In the genomic region with DNA sequence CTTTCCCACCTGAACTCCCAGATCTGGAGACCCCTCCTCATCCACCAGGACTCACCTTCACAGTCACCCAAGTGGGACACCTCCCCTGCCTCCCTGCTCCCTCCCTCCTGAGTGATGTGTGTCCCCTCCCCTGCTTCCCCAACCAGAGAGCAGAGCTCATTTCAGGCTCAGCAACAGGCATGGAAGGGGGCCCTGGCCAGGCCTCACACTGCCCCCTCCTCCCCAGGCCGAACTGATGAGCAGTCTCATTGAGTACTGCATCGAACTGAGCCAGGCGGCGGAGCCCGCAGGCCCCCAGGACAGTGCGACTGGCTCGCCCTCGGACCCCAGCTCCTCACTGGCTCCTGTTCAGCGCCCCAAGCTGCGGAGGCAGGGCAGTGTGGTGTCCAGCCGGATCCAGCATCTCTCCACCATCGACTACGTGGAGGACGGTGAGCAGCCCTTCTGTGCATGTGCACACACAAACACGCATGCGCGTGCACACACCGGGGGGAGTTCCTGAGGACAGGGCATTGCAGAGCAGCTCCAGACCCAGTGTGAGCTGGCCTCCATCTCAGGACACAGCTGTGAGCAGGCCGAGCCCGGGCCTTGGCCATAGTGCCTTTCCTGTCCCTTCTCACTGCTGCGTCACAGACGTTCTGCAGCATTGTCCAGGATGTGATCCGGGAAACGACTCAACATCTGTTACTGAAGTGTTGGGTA, we compare ENCODE assay signal across 21 cellular contexts. TPM values are rescaled to one million over a fixed set of nuclear protein-coding genes. Genes with fewer than 3 reads are reported as not detected.
A peak's percentile ranks its signal among the peaks of the same experiment; 100 is the strongest.
DNase-seq lines count a peak whose midpoint lies in the region; ATAC-seq and TF ChIP-seq lines count a peak whose summit lies in the region.
"Had no signal": no experiment of that assay in that cellular context is flagged by ENCODE, and none has a peak within 500 bp of the region (broad histone marks: within the 10 kb centered on the region; RNA-seq: fewer than 3 reads in every experiment).

No MANE protein-coding gene starts in this region.

- H3K27ac ChIP-seq in Karpas-422 (ENCODE audit: low read length) (peak overlapping the region; percentile 95), right lobe of liver (no peak overlapping the region), suprapubic skin (peak overlapping the region; percentile 46)
- H3K27ac ChIP-seq: KMS-11, neural progenitor cell had no signal

- no peaks in the 10 kb centered on the region for H4K20me1 ChIP-seq in Karpas-422 (ENCODE audit: insufficient read depth, low read depth, low read length)

- H3K27me3 ChIP-seq in Karpas-422 (ENCODE audit: low read length) (no peaks in the 10 kb centered on the region), right lobe of liver (no peaks in the 10 kb centered on the region), suprapubic skin (no peaks in the 10 kb centered on the region)
- H3K27me3 ChIP-seq: neural progenitor cell had no signal

- H3K4me2 ChIP-seq in Karpas-422 (ENCODE audit: low read depth, low read length, poor library complexity, severe bottlenecking) = peak overlapping the region; percentile 60
- H3K4me2 ChIP-seq: KMS-11, neural progenitor cell had no signal

- peak overlapping the region; percentile 63 for H3K9ac ChIP-seq in Karpas-422 (ENCODE audit: low read length)
- H3K9ac ChIP-seq: KMS-11, neural progenitor cell had no signal

- WGBS in right lobe of liver (ENCODE audit: insufficient coverage, low coverage, low lambda C conversion rate, missing lambda C conversion rate) = 100% methylated on average over 8 of the region's 24 CpGs
- WGBS in suprapubic skin = 89% methylated on average over 13 of the region's 24 CpGs

- H3K9me3 ChIP-seq in Karpas-422 (ENCODE audit: low read length) (no peaks in the 10 kb centered on the region), right lobe of liver (no peaks in the 10 kb centered on the region), suprapubic skin (no peaks in the 10 kb centered on the region)
- H3K9me3 ChIP-seq: HAP-1 had no signal

- no peak for TF ChIP-seq CTCF in right lobe of liver (IDR thresholded peaks at IDR 0.05)
- TF ChIP-seq CTCF in suprapubic skin (IDR thresholded peaks at IDR 0.05) = no peak

- intact Hi-C loops in right lobe of liver (cut with DNase I) = no loop called here

- TF ChIP-seq POLR2A in right lobe of liver (IDR thresholded peaks at IDR 0.05) (no peak), suprapubic skin (IDR thresholded peaks at IDR 0.05) (no peak)

- DNase-seq in Karpas-422 (no peak), dermis microvascular lymphatic vessel endothelial cell (ENCODE audit: low read depth in 2 of 2) (peak; percentile 65 to 84), right lobe of liver (peak in 1 of 3 donors; percentile 55), suprapubic skin (ENCODE audit: low spot score in 2 of 2) (no peak), SHP77 treated with DMSO at 0.1 percent for 48 hours (lab: John Stamatoyannopoulos, UW) (no peak), NCI-H128 (lab: John Stamatoyannopoulos, UW; ENCODE audit: unreplicated experiment) (no peak)
- DNase-seq in stimulated activated CD4-positive, alpha-beta T cell treated with anti-CD3 and anti-CD28 coated beads, Interleukin-2, amount 100 ng/mL, for 24 hours = no peak
- DNase-seq: activated CD8-positive, alpha-beta memory T cell treated with anti-CD3 and anti-CD28 coated beads, Interleukin-2, amount 10 ng/mL, durations not matched to agents 7 days and 5 days; central memory CD4-positive, alpha-beta T cell; effector CD8-positive, alpha-beta T cell; EL; islet precursor cell; NCI-H1092 treated with DMSO at 0.1 percent for 48 hours; NCI-H524; T-helper 2 cell had no signal

- no peaks in the 10 kb centered on the region for H3K79me2 ChIP-seq in Karpas-422 (ENCODE audit: low read length)

- H3K4me1 ChIP-seq in Karpas-422 (ENCODE audit: low read length) (peaks cover 48% of the 10 kb centered on the region), right lobe of liver (peaks cover 0 to 12% (median 0%) of the 10 kb centered on the region in 4 donors), suprapubic skin (peaks cover 7% of the 10 kb centered on the region)
- H3K4me1 ChIP-seq: HAP-1, neural progenitor cell had no signal

- TF ChIP-seq EP300 in suprapubic skin (IDR thresholded peaks at IDR 0.05) = no peak

- H2AFZ ChIP-seq in Karpas-422 (ENCODE audit: low read length) = no peak overlapping the region
- H2AFZ ChIP-seq: neural progenitor cell had no signal

- ATAC-seq in right lobe of liver = peak in 3 of 4 donors; percentile 23 to 40 (median 36)
- ATAC-seq: activated CD4-positive, CD25-positive, alpha-beta regulatory T cell treated with anti-CD3 and anti-CD28 coated beads, Interleukin-2, amount 50 U/mL, for 24 hours; activated CD8-positive, alpha-beta memory T cell treated with anti-CD3 and anti-CD28 coated beads, Interleukin-2, amount 10 ng/mL, durations not matched to agents 7 days and 5 days; stimulated activated effector memory CD8-positive, alpha-beta T cell treated with anti-CD3 and anti-CD28 coated beads, Interleukin-12 subunit alpha, Interleukin-12 subunit beta, amount 100 ng/mL, for 72 hours had no signal

- peaks cover 18% of the 10 kb centered on the region; the same call in 1 of the 2 replicates for H3K36me3 ChIP-seq in Karpas-422 (ENCODE audit: insufficient read depth, low read length)
- H3K36me3 ChIP-seq in right lobe of liver = peaks cover 0 to 33% (median 9%) of the 10 kb centered on the region in 4 donors
- peaks cover 95% of the 10 kb centered on the region for H3K36me3 ChIP-seq in suprapubic skin
- H3K36me3 ChIP-seq: neural progenitor cell had no signal

- H3K9me2 ChIP-seq in Karpas-422 (replicated peaks; ENCODE audit: insufficient read depth, low read length) = no peaks in the 10 kb centered on the region

- H3K4me3 ChIP-seq in Karpas-422 (ENCODE audit: low read length) = no peak overlapping the region
- H3K4me3 ChIP-seq in right lobe of liver = no peak overlapping the region
- H3K4me3 ChIP-seq in suprapubic skin = no peak overlapping the region
- H3K4me3 ChIP-seq: HAP-1, neural progenitor cell had no signal

RNA-seq across cellular contexts. Expression of a gene that starts 17.8 kb away (rescaled TPM):
- total RNA-seq in Karpas-422 (2014; rRNA removed; shearing (Covaris generic); ENCODE audit: low replicate concordance) = 36.5 and 74.7 TPM in 2 replicates
- total RNA-seq in dermis microvascular lymphatic vessel endothelial cell (23.7 and 88.5 TPM in 2 replicates), right lobe of liver (1,000 to 10,000 TPM in 2 of 6 experiments, 100 to 1,000 TPM in 4; 202 to 1,225 (median 767) TPM), suprapubic skin (1,000 to 10,000 TPM in 1 of 4 donors, 100 to 1,000 TPM in 3; 336 to 2,041 (median 481) TPM)

RNA-seq across cellular contexts. Expression of a gene that starts 18.4 kb away (rescaled TPM):
- 48.5 and 102 TPM in 2 replicates for total RNA-seq in Karpas-422 (2014; rRNA removed; shearing (Covaris generic); ENCODE audit: low replicate concordance)
- 75.4 and 85.1 TPM in 2 replicates for total RNA-seq in dermis microvascular lymphatic vessel endothelial cell
- 10 to 100 TPM in 4 of 6 experiments, 1 to 10 TPM in 2; 7.7 to 17.1 (median 14.3) TPM for total RNA-seq in right lobe of liver
- total RNA-seq in suprapubic skin = 100 to 1,000 TPM in 1 of 4 donors, 10 to 100 TPM in 3; 56.2 to 107 (median 81.5) TPM

RNA-seq across cellular contexts. Expression of a gene that starts 22.3 kb away (rescaled TPM):
- 6.7 and 9.7 TPM in 2 replicates for total RNA-seq in Karpas-422 (2014; rRNA removed; shearing (Covaris generic); ENCODE audit: low replicate concordance)
- total RNA-seq in dermis microvascular lymphatic vessel endothelial cell = 1.6 and 1.7 TPM in 2 replicates
- 10 to 100 TPM in 4 of 6 experiments, 1 to 10 TPM in 2; 7.5 to 17.5 (median 12.1) TPM for total RNA-seq in right lobe of liver
- 1 to 10 TPM; 3.9 to 6.2 (median 4.7) TPM for total RNA-seq in suprapubic skin

RNA-seq across cellular contexts. Expression of a gene that starts 50.2 kb away (rescaled TPM):
- total RNA-seq in Karpas-422 (2014; rRNA removed; shearing (Covaris generic); ENCODE audit: low replicate concordance) = 0.11 and 0.83 TPM in 2 replicates
- total RNA-seq in dermis microvascular lymphatic vessel endothelial cell (under 0.01 and 0.26 TPM in 2 replicates), right lobe of liver (under 1 TPM in 3 of 6 experiments, not detected in 3; 0.10 to 0.28 (median 0.20) TPM), suprapubic skin (under 1 TPM in 3 of 4 donors, not detected in 1; 0.32 to 0.76 (median 0.64) TPM)
- total RNA-seq: renal cortical epithelial cell had no signal

Comparison
In these comparisons a context has a peak if more than half of its experiments do, and no peak if none do; other contexts are left out.
1. DNase-seq: peak in dermis microvascular lymphatic vessel endothelial cell (2 of 2); none in Karpas-422 (single experiment), suprapubic skin (0 of 2), SHP77 treated with DMSO at 0.1 percent for 48 hours (single experiment), stimulated activated CD4-positive, alpha-beta T cell treated with anti-CD3 and anti-CD28 coated beads, Interleukin-2, amount 100 ng/mL, for 24 hours (0 of 2) and NCI-H128 (single experiment).
2. H3K27ac ChIP-seq: peak in Karpas-422 (single experiment) and suprapubic skin (single experiment); none in right lobe of liver (0 of 3).